Comparison of ENCODE assay signal across 1 cellular context in the genomic region with DNA sequence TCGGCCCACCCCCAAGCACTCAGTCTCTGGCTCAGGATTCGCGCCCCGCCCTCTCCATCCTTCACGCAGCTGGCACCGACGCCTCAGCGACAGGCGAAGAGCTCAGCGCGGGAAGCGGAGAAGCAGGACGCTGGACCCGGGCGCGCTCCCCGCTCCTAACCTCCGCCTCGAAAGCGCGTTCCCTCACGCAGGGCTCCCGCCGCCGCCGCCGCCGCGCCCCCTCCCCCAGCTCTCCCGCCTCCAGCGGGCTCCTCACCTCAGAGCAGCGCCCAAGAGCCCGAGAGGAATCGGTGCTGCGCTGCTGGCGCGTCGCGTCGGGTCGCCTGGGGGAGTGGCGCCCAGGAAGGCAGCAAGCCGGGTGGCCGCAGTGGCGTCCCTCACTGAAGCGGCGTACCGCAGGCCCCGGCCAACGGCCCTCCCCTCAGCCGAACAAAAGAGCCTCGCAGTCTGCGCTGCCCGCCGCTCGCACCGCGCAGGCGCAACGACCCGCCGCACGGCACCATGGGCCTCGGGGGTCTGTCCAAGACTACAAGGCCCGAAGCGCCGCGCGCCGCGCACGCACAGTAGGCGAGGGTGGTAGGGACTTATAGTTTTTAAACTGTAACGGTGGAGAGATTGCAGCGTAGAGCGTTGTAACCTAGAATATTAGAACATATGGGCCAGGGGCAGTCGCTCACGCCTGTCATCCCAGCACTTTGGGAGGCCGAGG.
TF ChIP-seq lines count a peak whose summit lies in the region.

A gene (minus strand): TSS at position 467 of the 709 bp plus-strand sequence. CDS start 24,474 bp downstream, outside the sequence.

TF ChIP-seq in WTC11, 78 proteins besides CTCF, POLR2A, EP300 and RAD21 (continued from another document and continues in another):
- TF ChIP-seq, protein P1, sequence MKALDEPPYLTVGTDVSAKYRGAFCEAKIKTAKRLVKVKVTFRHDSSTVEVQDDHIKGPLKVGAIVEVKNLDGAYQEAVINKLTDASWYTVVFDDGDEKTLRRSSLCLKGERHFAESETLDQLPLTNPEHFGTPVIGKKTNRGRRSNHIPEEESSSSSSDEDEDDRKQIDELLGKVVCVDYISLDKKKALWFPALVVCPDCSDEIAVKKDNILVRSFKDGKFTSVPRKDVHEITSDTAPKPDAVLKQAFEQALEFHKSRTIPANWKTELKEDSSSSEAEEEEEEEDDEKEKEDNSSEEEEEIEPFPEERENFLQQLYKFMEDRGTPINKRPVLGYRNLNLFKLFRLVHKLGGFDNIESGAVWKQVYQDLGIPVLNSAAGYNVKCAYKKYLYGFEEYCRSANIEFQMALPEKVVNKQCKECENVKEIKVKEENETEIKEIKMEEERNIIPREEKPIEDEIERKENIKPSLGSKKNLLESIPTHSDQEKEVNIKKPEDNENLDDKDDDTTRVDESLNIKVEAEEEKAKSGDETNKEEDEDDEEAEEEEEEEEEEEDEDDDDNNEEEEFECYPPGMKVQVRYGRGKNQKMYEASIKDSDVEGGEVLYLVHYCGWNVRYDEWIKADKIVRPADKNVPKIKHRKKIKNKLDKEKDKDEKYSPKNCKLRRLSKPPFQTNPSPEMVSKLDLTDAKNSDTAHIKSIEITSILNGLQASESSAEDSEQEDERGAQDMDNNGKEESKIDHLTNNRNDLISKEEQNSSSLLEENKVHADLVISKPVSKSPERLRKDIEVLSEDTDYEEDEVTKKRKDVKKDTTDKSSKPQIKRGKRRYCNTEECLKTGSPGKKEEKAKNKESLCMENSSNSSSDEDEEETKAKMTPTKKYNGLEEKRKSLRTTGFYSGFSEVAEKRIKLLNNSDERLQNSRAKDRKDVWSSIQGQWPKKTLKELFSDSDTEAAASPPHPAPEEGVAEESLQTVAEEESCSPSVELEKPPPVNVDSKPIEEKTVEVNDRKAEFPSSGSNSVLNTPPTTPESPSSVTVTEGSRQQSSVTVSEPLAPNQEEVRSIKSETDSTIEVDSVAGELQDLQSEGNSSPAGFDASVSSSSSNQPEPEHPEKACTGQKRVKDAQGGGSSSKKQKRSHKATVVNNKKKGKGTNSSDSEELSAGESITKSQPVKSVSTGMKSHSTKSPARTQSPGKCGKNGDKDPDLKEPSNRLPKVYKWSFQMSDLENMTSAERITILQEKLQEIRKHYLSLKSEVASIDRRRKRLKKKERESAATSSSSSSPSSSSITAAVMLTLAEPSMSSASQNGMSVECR (CRISPR knock-in tag; IDR thresholded peaks at IDR 0.05; ENCODE audit: borderline replicate concordance) = peak; percentile 95
- TF ChIP-seq, protein P2, sequence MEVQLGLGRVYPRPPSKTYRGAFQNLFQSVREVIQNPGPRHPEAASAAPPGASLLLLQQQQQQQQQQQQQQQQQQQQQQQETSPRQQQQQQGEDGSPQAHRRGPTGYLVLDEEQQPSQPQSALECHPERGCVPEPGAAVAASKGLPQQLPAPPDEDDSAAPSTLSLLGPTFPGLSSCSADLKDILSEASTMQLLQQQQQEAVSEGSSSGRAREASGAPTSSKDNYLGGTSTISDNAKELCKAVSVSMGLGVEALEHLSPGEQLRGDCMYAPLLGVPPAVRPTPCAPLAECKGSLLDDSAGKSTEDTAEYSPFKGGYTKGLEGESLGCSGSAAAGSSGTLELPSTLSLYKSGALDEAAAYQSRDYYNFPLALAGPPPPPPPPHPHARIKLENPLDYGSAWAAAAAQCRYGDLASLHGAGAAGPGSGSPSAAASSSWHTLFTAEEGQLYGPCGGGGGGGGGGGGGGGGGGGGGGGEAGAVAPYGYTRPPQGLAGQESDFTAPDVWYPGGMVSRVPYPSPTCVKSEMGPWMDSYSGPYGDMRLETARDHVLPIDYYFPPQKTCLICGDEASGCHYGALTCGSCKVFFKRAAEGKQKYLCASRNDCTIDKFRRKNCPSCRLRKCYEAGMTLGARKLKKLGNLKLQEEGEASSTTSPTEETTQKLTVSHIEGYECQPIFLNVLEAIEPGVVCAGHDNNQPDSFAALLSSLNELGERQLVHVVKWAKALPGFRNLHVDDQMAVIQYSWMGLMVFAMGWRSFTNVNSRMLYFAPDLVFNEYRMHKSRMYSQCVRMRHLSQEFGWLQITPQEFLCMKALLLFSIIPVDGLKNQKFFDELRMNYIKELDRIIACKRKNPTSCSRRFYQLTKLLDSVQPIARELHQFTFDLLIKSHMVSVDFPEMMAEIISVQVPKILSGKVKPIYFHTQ (CRISPR knock-in tag; IDR thresholded peaks at IDR 0.05) = no peak
- TF ChIP-seq FOXJ3 (CRISPR knock-in tag; IDR thresholded peaks at IDR 0.05; ENCODE audit: borderline replicate concordance) = no peak
- TF ChIP-seq, protein P3, sequence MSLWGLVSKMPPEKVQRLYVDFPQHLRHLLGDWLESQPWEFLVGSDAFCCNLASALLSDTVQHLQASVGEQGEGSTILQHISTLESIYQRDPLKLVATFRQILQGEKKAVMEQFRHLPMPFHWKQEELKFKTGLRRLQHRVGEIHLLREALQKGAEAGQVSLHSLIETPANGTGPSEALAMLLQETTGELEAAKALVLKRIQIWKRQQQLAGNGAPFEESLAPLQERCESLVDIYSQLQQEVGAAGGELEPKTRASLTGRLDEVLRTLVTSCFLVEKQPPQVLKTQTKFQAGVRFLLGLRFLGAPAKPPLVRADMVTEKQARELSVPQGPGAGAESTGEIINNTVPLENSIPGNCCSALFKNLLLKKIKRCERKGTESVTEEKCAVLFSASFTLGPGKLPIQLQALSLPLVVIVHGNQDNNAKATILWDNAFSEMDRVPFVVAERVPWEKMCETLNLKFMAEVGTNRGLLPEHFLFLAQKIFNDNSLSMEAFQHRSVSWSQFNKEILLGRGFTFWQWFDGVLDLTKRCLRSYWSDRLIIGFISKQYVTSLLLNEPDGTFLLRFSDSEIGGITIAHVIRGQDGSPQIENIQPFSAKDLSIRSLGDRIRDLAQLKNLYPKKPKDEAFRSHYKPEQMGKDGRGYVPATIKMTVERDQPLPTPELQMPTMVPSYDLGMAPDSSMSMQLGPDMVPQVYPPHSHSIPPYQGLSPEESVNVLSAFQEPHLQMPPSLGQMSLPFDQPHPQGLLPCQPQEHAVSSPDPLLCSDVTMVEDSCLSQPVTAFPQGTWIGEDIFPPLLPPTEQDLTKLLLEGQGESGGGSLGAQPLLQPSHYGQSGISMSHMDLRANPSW (CRISPR knock-in tag; conservative IDR thresholded peaks at IDR 0.05; ENCODE audit: low read depth) = no peak
- TF ChIP-seq, protein P4, sequence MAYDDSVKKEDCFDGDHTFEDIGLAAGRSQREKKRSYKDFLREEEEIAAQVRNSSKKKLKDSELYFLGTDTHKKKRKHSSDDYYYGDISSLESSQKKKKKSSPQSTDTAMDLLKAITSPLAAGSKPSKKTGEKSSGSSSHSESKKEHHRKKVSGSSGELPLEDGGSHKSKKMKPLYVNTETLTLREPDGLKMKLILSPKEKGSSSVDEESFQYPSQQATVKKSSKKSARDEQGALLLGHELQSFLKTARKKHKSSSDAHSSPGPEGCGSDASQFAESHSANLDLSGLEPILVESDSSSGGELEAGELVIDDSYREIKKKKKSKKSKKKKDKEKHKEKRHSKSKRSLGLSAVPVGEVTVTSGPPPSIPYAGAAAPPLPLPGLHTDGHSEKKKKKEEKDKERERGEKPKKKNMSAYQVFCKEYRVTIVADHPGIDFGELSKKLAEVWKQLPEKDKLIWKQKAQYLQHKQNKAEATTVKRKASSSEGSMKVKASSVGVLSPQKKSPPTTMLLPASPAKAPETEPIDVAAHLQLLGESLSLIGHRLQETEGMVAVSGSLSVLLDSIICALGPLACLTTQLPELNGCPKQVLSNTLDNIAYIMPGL (CRISPR knock-in tag; IDR thresholded peaks at IDR 0.05) = peak; percentile 91
- TF ChIP-seq ZNF396 (CRISPR knock-in tag; IDR thresholded peaks at IDR 0.05; ENCODE audit: borderline replicate concordance) = no peak
- peak; percentile 17; the same call in 1 of the 2 replicates for TF ChIP-seq ZNF121 (CRISPR knock-in tag; IDR thresholded peaks at IDR 0.05)
- no peak for TF ChIP-seq ZNF263 (CRISPR knock-in tag; IDR thresholded peaks at IDR 0.05; ENCODE audit: low read depth)
- no peak for TF ChIP-seq IRF2 (CRISPR knock-in tag; IDR thresholded peaks at IDR 0.05; ENCODE audit: borderline replicate concordance, low read depth)
- TF ChIP-seq, protein P5, sequence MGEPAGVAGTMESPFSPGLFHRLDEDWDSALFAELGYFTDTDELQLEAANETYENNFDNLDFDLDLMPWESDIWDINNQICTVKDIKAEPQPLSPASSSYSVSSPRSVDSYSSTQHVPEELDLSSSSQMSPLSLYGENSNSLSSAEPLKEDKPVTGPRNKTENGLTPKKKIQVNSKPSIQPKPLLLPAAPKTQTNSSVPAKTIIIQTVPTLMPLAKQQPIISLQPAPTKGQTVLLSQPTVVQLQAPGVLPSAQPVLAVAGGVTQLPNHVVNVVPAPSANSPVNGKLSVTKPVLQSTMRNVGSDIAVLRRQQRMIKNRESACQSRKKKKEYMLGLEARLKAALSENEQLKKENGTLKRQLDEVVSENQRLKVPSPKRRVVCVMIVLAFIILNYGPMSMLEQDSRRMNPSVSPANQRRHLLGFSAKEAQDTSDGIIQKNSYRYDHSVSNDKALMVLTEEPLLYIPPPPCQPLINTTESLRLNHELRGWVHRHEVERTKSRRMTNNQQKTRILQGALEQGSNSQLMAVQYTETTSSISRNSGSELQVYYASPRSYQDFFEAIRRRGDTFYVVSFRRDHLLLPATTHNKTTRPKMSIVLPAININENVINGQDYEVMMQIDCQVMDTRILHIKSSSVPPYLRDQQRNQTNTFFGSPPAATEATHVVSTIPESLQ (CRISPR knock-in tag; IDR thresholded peaks at IDR 0.05) = no peak
- TF ChIP-seq, protein P6, sequence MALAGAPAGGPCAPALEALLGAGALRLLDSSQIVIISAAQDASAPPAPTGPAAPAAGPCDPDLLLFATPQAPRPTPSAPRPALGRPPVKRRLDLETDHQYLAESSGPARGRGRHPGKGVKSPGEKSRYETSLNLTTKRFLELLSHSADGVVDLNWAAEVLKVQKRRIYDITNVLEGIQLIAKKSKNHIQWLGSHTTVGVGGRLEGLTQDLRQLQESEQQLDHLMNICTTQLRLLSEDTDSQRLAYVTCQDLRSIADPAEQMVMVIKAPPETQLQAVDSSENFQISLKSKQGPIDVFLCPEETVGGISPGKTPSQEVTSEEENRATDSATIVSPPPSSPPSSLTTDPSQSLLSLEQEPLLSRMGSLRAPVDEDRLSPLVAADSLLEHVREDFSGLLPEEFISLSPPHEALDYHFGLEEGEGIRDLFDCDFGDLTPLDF (CRISPR knock-in tag; IDR thresholded peaks at IDR 0.05) = no peak
- TF ChIP-seq, protein P7, sequence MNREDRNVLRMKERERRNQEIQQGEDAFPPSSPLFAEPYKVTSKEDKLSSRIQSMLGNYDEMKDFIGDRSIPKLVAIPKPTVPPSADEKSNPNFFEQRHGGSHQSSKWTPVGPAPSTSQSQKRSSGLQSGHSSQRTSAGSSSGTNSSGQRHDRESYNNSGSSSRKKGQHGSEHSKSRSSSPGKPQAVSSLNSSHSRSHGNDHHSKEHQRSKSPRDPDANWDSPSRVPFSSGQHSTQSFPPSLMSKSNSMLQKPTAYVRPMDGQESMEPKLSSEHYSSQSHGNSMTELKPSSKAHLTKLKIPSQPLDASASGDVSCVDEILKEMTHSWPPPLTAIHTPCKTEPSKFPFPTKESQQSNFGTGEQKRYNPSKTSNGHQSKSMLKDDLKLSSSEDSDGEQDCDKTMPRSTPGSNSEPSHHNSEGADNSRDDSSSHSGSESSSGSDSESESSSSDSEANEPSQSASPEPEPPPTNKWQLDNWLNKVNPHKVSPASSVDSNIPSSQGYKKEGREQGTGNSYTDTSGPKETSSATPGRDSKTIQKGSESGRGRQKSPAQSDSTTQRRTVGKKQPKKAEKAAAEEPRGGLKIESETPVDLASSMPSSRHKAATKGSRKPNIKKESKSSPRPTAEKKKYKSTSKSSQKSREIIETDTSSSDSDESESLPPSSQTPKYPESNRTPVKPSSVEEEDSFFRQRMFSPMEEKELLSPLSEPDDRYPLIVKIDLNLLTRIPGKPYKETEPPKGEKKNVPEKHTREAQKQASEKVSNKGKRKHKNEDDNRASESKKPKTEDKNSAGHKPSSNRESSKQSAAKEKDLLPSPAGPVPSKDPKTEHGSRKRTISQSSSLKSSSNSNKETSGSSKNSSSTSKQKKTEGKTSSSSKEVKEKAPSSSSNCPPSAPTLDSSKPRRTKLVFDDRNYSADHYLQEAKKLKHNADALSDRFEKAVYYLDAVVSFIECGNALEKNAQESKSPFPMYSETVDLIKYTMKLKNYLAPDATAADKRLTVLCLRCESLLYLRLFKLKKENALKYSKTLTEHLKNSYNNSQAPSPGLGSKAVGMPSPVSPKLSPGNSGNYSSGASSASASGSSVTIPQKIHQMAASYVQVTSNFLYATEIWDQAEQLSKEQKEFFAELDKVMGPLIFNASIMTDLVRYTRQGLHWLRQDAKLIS (CRISPR knock-in tag; IDR thresholded peaks at IDR 0.05; ENCODE audit: borderline replicate concordance) = peak; percentile 28; the same call in 1 of the 2 replicates
- TF ChIP-seq, protein P8, sequence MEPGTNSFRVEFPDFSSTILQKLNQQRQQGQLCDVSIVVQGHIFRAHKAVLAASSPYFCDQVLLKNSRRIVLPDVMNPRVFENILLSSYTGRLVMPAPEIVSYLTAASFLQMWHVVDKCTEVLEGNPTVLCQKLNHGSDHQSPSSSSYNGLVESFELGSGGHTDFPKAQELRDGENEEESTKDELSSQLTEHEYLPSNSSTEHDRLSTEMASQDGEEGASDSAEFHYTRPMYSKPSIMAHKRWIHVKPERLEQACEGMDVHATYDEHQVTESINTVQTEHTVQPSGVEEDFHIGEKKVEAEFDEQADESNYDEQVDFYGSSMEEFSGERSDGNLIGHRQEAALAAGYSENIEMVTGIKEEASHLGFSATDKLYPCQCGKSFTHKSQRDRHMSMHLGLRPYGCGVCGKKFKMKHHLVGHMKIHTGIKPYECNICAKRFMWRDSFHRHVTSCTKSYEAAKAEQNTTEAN (CRISPR knock-in tag; IDR thresholded peaks at IDR 0.05) = 0 out of 2 replicates have a peak, but pooled peaks have one; percentile 39
- TF ChIP-seq, protein P9, sequence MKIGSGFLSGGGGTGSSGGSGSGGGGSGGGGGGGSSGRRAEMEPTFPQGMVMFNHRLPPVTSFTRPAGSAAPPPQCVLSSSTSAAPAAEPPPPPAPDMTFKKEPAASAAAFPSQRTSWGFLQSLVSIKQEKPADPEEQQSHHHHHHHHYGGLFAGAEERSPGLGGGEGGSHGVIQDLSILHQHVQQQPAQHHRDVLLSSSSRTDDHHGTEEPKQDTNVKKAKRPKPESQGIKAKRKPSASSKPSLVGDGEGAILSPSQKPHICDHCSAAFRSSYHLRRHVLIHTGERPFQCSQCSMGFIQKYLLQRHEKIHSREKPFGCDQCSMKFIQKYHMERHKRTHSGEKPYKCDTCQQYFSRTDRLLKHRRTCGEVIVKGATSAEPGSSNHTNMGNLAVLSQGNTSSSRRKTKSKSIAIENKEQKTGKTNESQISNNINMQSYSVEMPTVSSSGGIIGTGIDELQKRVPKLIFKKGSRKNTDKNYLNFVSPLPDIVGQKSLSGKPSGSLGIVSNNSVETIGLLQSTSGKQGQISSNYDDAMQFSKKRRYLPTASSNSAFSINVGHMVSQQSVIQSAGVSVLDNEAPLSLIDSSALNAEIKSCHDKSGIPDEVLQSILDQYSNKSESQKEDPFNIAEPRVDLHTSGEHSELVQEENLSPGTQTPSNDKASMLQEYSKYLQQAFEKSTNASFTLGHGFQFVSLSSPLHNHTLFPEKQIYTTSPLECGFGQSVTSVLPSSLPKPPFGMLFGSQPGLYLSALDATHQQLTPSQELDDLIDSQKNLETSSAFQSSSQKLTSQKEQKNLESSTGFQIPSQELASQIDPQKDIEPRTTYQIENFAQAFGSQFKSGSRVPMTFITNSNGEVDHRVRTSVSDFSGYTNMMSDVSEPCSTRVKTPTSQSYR (CRISPR knock-in tag; IDR thresholded peaks at IDR 0.05) = peak; percentile 69; the same call in 1 of the 2 replicates
- TF ChIP-seq, protein P10, sequence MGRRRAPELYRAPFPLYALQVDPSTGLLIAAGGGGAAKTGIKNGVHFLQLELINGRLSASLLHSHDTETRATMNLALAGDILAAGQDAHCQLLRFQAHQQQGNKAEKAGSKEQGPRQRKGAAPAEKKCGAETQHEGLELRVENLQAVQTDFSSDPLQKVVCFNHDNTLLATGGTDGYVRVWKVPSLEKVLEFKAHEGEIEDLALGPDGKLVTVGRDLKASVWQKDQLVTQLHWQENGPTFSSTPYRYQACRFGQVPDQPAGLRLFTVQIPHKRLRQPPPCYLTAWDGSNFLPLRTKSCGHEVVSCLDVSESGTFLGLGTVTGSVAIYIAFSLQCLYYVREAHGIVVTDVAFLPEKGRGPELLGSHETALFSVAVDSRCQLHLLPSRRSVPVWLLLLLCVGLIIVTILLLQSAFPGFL (CRISPR knock-in tag; IDR thresholded peaks at IDR 0.05; ENCODE audit: borderline replicate concordance) = 0 out of 2 replicates have a peak, but pooled peaks have one; percentile 33
